ENCODE assay signal across 12 cellular contexts in genomic region chr9:76049341-76049740, GRCh38.
"Had no signal": no experiment of that assay in that cellular context is flagged by ENCODE, and none has a peak within 500 bp of the region (broad histone marks: within the 10 kb centered on the region; RNA-seq: fewer than 3 reads in every experiment).

No MANE protein-coding gene starts in this region.

- ATAC-seq: activated naive CD8-positive, alpha-beta T cell treated with anti-CD3 and anti-CD28 coated beads, Interleukin-2, amount 50 U/mL, for 24 hours had no signal

- H3K4me3 ChIP-seq: ascending aorta, skin epidermis, tibial nerve had no signal

- DNase-seq: activated CD4-positive, alpha-beta T cell treated with anti-CD3 and anti-CD28 coated beads for 48 hours; activated naive CD4-positive, alpha-beta T cell treated with Interleukin-2 at 50 U/mL for 16 hours; activated naive CD8-positive, alpha-beta T cell treated with anti-CD3 and anti-CD28 coated beads, Interleukin-2, amount 50 U/mL, for 24 hours; foreskin melanocyte; head of caudate nucleus; SK-N-SH; T-helper 1 cell; WERI-Rb-1 had no signal

- FAIRE-seq: endothelial cell of umbilical vein had no signal

- H3K27ac ChIP-seq: ascending aorta, skin epidermis, tibial nerve, WERI-Rb-1 had no signal

- H3K9me3 ChIP-seq: ascending aorta, SK-N-SH, tibial nerve had no signal

- H3K4me2 ChIP-seq: SK-N-SH had no signal

- H3K9me2 ChIP-seq: SK-N-SH had no signal

- H3K27me3 ChIP-seq: ascending aorta, tibial nerve had no signal

- H3K9ac ChIP-seq: SK-N-SH had no signal

- H3K4me1 ChIP-seq: ascending aorta had no signal

- H3K36me3 ChIP-seq: WERI-Rb-1 had no signal
